Comparison of ENCODE assay signal across 8 cellular contexts in genomic region chr10:29239569-29240472, GRCh38. TPM values are rescaled to one million over a fixed set of nuclear protein-coding genes. Genes with fewer than 3 reads are reported as not detected.
DNase-seq lines count a peak whose midpoint lies in the region; ATAC-seq, FAIRE-seq and TF ChIP-seq lines count a peak whose summit lies in the region.

No MANE protein-coding gene starts in this region.

- ATAC-seq in A549 (peak; percentile 80 to 94; a peak in 5 of 6 replicates), gastroesophageal sphincter (no peak), GM21529 (IDR thresholded peaks at IDR 0.05; ENCODE audit: unreplicated experiment) (no peak), GM21390 (IDR thresholded peaks at IDR 0.05; ENCODE audit: unreplicated experiment) (no peak)

- TF ChIP-seq POLR2A in A549 (IDR thresholded peaks at IDR 0.05; ENCODE audit: low read length) (no peak), gastroesophageal sphincter (IDR thresholded peaks at IDR 0.05) (no peak)

- 74% methylated on average over 15 of the region's 15 CpGs for WGBS in A549 (ENCODE audit: missing lambda C conversion rate)
- WGBS in gastroesophageal sphincter (ENCODE audit: low coverage in 1 of 2), 2 donors = 74 to 84% methylated on average over 5 to 8 of the region's 15 CpGs

- in situ Hi-C loops in GM13976 (cut with MboI; ENCODE audit: low sequenced_read_pairs, unreplicated experiment) = loop anchor here (10.0 kb wide), 1 partner anchor 65 kb away; no protein-coding TSS in a partner anchor

- POLR2A ChIA-PET in A549 (lab: Yijun Ruan, JAX) = no interaction called here

- TF ChIP-seq RAD21 in A549 (conservative IDR thresholded peaks at IDR 0.05 in 1 of 2, IDR thresholded peaks at IDR 0.05 in 1 of 2) = peak; percentile 60 to 70

- H3K36me3 ChIP-seq in gastroesophageal sphincter = no peaks in the 10 kb centered on the region

- H3K4me3 ChIP-seq in A549 (no peak overlapping the region), foreskin fibroblast (ENCODE audit: low read depth in 1 of 2, low read length in 2 of 2) (no peak overlapping the region), gastroesophageal sphincter (no peak overlapping the region)

- H3K4me1 ChIP-seq in A549 (no peaks in the 10 kb centered on the region), gastroesophageal sphincter (no peaks in the 10 kb centered on the region)

- DNase-seq in A549 (ENCODE audit: low read depth in 1 of 2, low spot score in 1 of 2) (peak; percentile 34 to 47), GM13976 (ENCODE audit: low spot score) (peak; percentile 44), OCI-M1 (lab: John Stamatoyannopoulos, UW) (peak; percentile 76), foreskin fibroblast (peak in 1 of 2 donors; percentile 23), midbrain (lab: John Stamatoyannopoulos, UW) (no peak)

- H3K9me3 ChIP-seq in A549 = no peaks in the 10 kb centered on the region
- H3K9me3 ChIP-seq in gastroesophageal sphincter = no peaks in the 10 kb centered on the region

- no peak for FAIRE-seq in A549 (lab: Jason Lieb, UNC)

- TF ChIP-seq EP300 in A549 (IDR thresholded peaks at IDR 0.05) = no peak
- TF ChIP-seq EP300 in gastroesophageal sphincter (IDR thresholded peaks at IDR 0.05) = no peak

- H3K27me3 ChIP-seq in gastroesophageal sphincter = peaks cover 39% of the 10 kb centered on the region

- H3K27ac ChIP-seq in A549 (no peak overlapping the region), gastroesophageal sphincter (no peak overlapping the region)

- TF ChIP-seq CTCF in A549 (IDR thresholded peaks at IDR 0.05) (peak; percentile 53), GM13976 (IDR thresholded peaks at IDR 0.05; ENCODE audit: borderline replicate concordance, control extremely low read depth, extremely low read depth, insufficient read depth, missing control alignments) (peak; percentile 38), foreskin fibroblast (IDR thresholded peaks at IDR 0.05; ENCODE audit: low read depth, low read length) (peak; percentile 47), gastroesophageal sphincter (IDR thresholded peaks at IDR 0.05) (peak in 1 of 4 experiments; percentile 21)

- CTCF ChIA-PET in A549 (lab: Yijun Ruan, JAX) = interaction anchor here (0.6 to 2.4 kb wide), 10 partner anchors 9 to 249 kb away, joined by 3 to 12 read pairs (median 4); no protein-coding TSS in a partner anchor

- no peak overlapping the region for H3K4me2 ChIP-seq in A549

TF ChIP-seq in A549, 52 proteins besides CTCF, POLR2A, EP300 and RAD21:
- TF ChIP-seq SMC3 (IDR thresholded peaks at IDR 0.05) (peak; percentile 48), MYC (IDR thresholded peaks at IDR 0.05; ENCODE audit: borderline replicate concordance, low read length) (no peak)

RNA-seq across cellular contexts. Expression of gene LYZL1, which starts 49.0 kb away (rescaled TPM):
- polyA plus RNA-seq in A549 (2011; rRNA removed) (not detected in 2 replicates), A549 (2017; fragmentation: RNase III; extraction: RNeasy Plus Mini Kit Qiagen cat#74134 plus additional on column Dnase treatment) (not detected in 3 replicates)
- polyA plus RNA-seq in A549 (2012; cell fraction: cytosol; rRNA removed) = not detected in 2 replicates
- not detected in 2 replicates for polyA plus RNA-seq in A549 (2012; cell fraction: nucleus; rRNA removed)
- not detected in 2 replicates for polyA minus RNA-seq in A549 (2011; rRNA and poly(A)+ RNA removed)
- total RNA-seq in gastroesophageal sphincter = not detected

Comparison
In these comparisons a context has a peak if more than half of its experiments do, and no peak if none do; other contexts are left out.
1. ATAC-seq: peak in A549 (2 of 2); none in gastroesophageal sphincter (single experiment), GM21529 (single experiment) and GM21390 (single experiment).